21 cellular contexts compared by ENCODE assay signal in genomic region chr12:58029260-58029659, GRCh38.
DNase-seq lines count a peak whose midpoint lies in the region; ATAC-seq and TF ChIP-seq lines count a peak whose summit lies in the region.
"Had no signal": no experiment of that assay in that cellular context is flagged by ENCODE, and none has a peak within 500 bp of the region (broad histone marks: within the 10 kb centered on the region; RNA-seq: fewer than 3 reads in every experiment).

No MANE protein-coding gene starts in this region.

- no TSS peak for BruUV-seq in MCF 10A (replicated peaks; lab: Mats Ljungman, UMichigan)

- peaks cover 25% of the 10 kb centered on the region for H3K4me1 Mint-ChIP-seq in MCF 10A (ENCODE audit: insufficient read depth, unreplicated experiment)
- H3K4me1 Mint-ChIP-seq: CD14-positive monocyte; CD4-positive, alpha-beta memory T cell had no signal

- H3K4me1 ChIP-seq in breast epithelium: no peaks in the 10 kb centered on the region
- peaks cover 11 to 78% (median 20%) of the 10 kb centered on the region in 3 donors for H3K4me1 ChIP-seq in esophagus squamous epithelium
- no peaks in the 10 kb centered on the region for H3K4me1 ChIP-seq in mucosa of descending colon (ENCODE audit: low read depth)
- H3K4me1 ChIP-seq: A549, BLaER1 had no signal

- CTCF ChIA-PET in MCF 10A (lab: Yijun Ruan, JAX): interaction anchor here (0.7 kb wide), 1 partner anchor 1868 kb away, joined by 3 read pairs; no protein-coding TSS in a partner anchor

- H3K27ac Mint-ChIP-seq in MCF 10A (ENCODE audit: low read depth, unreplicated experiment): no peak overlapping the region
- H3K27ac Mint-ChIP-seq: CD14-positive monocyte; CD4-positive, alpha-beta memory T cell; HFFc6 had no signal

- H3K4me3 Mint-ChIP-seq in MCF 10A (ENCODE audit: unreplicated experiment): no peak overlapping the region
- H3K4me3 Mint-ChIP-seq: CD14-positive monocyte; CD4-positive, alpha-beta memory T cell; HFFc6 had no signal

- no peaks in the 10 kb centered on the region for H3K27me3 Mint-ChIP-seq in MCF 10A (ENCODE audit: insufficient read depth, unreplicated experiment)

- TF ChIP-seq POLR2A in breast epithelium (IDR thresholded peaks at IDR 0.05) (no peak), esophagus squamous epithelium (IDR thresholded peaks at IDR 0.05) (no peak)

- intact Hi-C loops in MCF 10A (cut with micrococcal nuclease): no loop called here
- intact Hi-C loops in breast epithelium (cut with DNase I; ENCODE audit: low total_unique reads): no loop called here
- intact Hi-C loops in esophagus squamous epithelium (cut with DNase I): no loop called here
- intact Hi-C loops in mucosa of descending colon (cut with DNase I, micrococcal nuclease): no loop called here

- ATAC-seq in mucosa of descending colon: no peak
- ATAC-seq: A549, HCT116, HepG2 had no signal

- DNase-seq in MCF 10A (ENCODE audit: unreplicated experiment): peak; percentile 20
- DNase-seq in breast epithelium (ENCODE audit: low spot score in 2 of 2): no peak
- DNase-seq in epithelial cell of esophagus (ENCODE audit: low read depth): peak; percentile 72
- DNase-seq in esophagus squamous epithelium (lab: John Stamatoyannopoulos, UW): no peak
- no peak for DNase-seq in NCI-H1092 (lab: John Stamatoyannopoulos, UW)
- no peak for DNase-seq in mucosa of descending colon
- DNase-seq in activated T-cell treated with anti-CD3 and anti-CD28 coated beads for 4 hours: no peak
- DNase-seq: AML-193; CD4-positive, alpha-beta memory T cell; DMS153; DMS79 treated with DMSO at 0.1 percent for 48 hours; GF-D8; GOT3; H7; HFFc6 had no signal

- no peak overlapping the region for H3K4me3 ChIP-seq in breast epithelium
- no peak overlapping the region for H3K4me3 ChIP-seq in epithelial cell of esophagus (ENCODE audit: low read length)
- no peak overlapping the region for H3K4me3 ChIP-seq in esophagus squamous epithelium
- no peak overlapping the region for H3K4me3 ChIP-seq in mucosa of descending colon
- H3K4me3 ChIP-seq: A549, BLaER1 had no signal

- H3K9me3 Mint-ChIP-seq in MCF 10A (ENCODE audit: unreplicated experiment): peaks cover 7% of the 10 kb centered on the region

- WGBS in esophagus squamous epithelium, 2 donors: 28 to 77% methylated on average over 1 of the region's 1 CpG

- H3K36me3 ChIP-seq in breast epithelium (no peaks in the 10 kb centered on the region), esophagus squamous epithelium (no peaks in the 10 kb centered on the region), mucosa of descending colon (ENCODE audit: low read depth) (no peaks in the 10 kb centered on the region)
- H3K36me3 ChIP-seq: BLaER1 had no signal

- POLR2A ChIA-PET in MCF 10A (lab: Yijun Ruan, JAX): interaction anchor here (1.2 to 1.5 kb wide), 2 partner anchors 10 to 37 kb away, joined by 3 read pairs; no protein-coding TSS in a partner anchor

- no peaks in the 10 kb centered on the region for H3K27me3 ChIP-seq in breast epithelium
- no peaks in the 10 kb centered on the region for H3K27me3 ChIP-seq in esophagus squamous epithelium
- H3K27me3 ChIP-seq: BLaER1 had no signal

- H3K27ac ChIP-seq in breast epithelium: no peak overlapping the region
- H3K27ac ChIP-seq in esophagus squamous epithelium: peak overlapping the region; percentile 64 to 90 (median 83)
- H3K27ac ChIP-seq: 22Rv1, A549, BLaER1 had no signal

- TF ChIP-seq CTCF in MCF 10A (IDR thresholded peaks at IDR 0.05; ENCODE audit: unreplicated experiment): no peak
- no peak for TF ChIP-seq CTCF in breast epithelium (IDR thresholded peaks at IDR 0.05)
- TF ChIP-seq CTCF in epithelial cell of esophagus (IDR thresholded peaks at IDR 0.05; ENCODE audit: insufficient read depth, low read depth, low read length, missing control alignments): no peak
- no peak for TF ChIP-seq CTCF in esophagus squamous epithelium (IDR thresholded peaks at IDR 0.05)
- no peak for TF ChIP-seq CTCF in mucosa of descending colon (IDR thresholded peaks at IDR 0.05)

- no peaks in the 10 kb centered on the region for H3K9me3 ChIP-seq in breast epithelium
- peaks cover 0 to 16% (median 3%) of the 10 kb centered on the region in 3 donors for H3K9me3 ChIP-seq in esophagus squamous epithelium
- H3K9me3 ChIP-seq in mucosa of descending colon: peaks cover 5% of the 10 kb centered on the region

- no peaks in the 10 kb centered on the region for H3K36me3 Mint-ChIP-seq in MCF 10A (ENCODE audit: insufficient read depth, unreplicated experiment)
- H3K36me3 Mint-ChIP-seq: CD14-positive monocyte; CD4-positive, alpha-beta memory T cell had no signal

Comparison
In these comparisons a context has a peak if more than half of its experiments do, and no peak if none do; other contexts are left out.
1. DNase-seq: peak in MCF 10A (single experiment) and epithelial cell of esophagus (single experiment); none in breast epithelium (0 of 2), esophagus squamous epithelium (single experiment), NCI-H1092 (single experiment), mucosa of descending colon (0 of 3) and activated T-cell treated with anti-CD3 and anti-CD28 coated beads for 4 hours (single experiment).
2. H3K27ac ChIP-seq: peak in esophagus squamous epithelium (4 of 4); none in breast epithelium (0 of 2).